In genomic region chr11:21289686-21290085, GRCh38 we compare ENCODE assay signal across 15 cellular contexts.
"Had no signal": no experiment of that assay in that cellular context is flagged by ENCODE, and none has a peak within 500 bp of the region (broad histone marks: within the 10 kb centered on the region; RNA-seq: fewer than 3 reads in every experiment).

No MANE protein-coding gene starts in this region.

- H3K27me3 Mint-ChIP-seq: natural killer cell treated with Interleukin-12 subunit alpha and Interleukin-12 subunit beta and Interleukin-15 and Interleukin-18, amount 100 ng/mL, for 72 hours; stimulated activated memory B cell treated with anti-CD40 and anti-IgM and Interleukin-4, amounts not matched to agents 10 μg/mL and 1 μg/mL and 100 μg/mL, for 72 hours; type B pancreatic cell had no signal

- H3K27ac Mint-ChIP-seq: activated naive CD4-positive, alpha-beta T cell treated with anti-CD3 and anti-CD28 coated beads for 36 hours; mesothelial cell of epicardium; natural killer cell treated with Interleukin-12 subunit alpha and Interleukin-12 subunit beta and Interleukin-15 and Interleukin-18, amount 100 ng/mL, for 72 hours; stimulated activated memory B cell treated with anti-CD40 and anti-IgM and Interleukin-4, amounts not matched to agents 10 μg/mL and 1 μg/mL and 100 μg/mL, for 72 hours; type B pancreatic cell had no signal

- H3K9me3 Mint-ChIP-seq: type B pancreatic cell had no signal

- DNase-seq: activated CD4-positive, alpha-beta T cell treated with anti-CD3 and anti-CD28 coated beads, Interleukin-2, amount 50 U/mL, for 1 hour; activated CD4-positive, CD25-positive, alpha-beta regulatory T cell treated with anti-CD3 and anti-CD28 coated beads, Interleukin-2, amount 50 U/mL, for 72 hours; activated CD8-positive, alpha-beta memory T cell treated with anti-CD3 and anti-CD28 coated beads, Interleukin-2, amount 50 U/mL, for 4 hours; activated naive CD4-positive, alpha-beta T cell treated with anti-CD3 and anti-CD28 coated beads for 36 hours; activated T-cell treated with anti-CD3 and anti-CD28 coated beads, Interleukin-2, amount 50 U/mL, for 4 hours; body of pancreas; caudate nucleus; foreskin fibroblast; stimulated activated CD4-positive, alpha-beta T cell treated with anti-CD3 and anti-CD28 coated beads, Interleukin-4, amount 100 ng/mL, for 24 hours; testis had no signal

- H3K4me3 Mint-ChIP-seq: activated naive CD4-positive, alpha-beta T cell treated with anti-CD3 and anti-CD28 coated beads for 36 hours; activated T-cell treated with anti-CD3 and anti-CD28 coated beads, Interleukin-2, amount 50 U/mL, for 4 hours; mesothelial cell of epicardium; natural killer cell treated with Interleukin-12 subunit alpha and Interleukin-12 subunit beta and Interleukin-15 and Interleukin-18, amount 100 ng/mL, for 72 hours; stimulated activated memory B cell treated with anti-CD40 and anti-IgM and Interleukin-4, amounts not matched to agents 10 μg/mL and 1 μg/mL and 100 μg/mL, for 72 hours; type B pancreatic cell had no signal

- H3K36me3 Mint-ChIP-seq: mesothelial cell of epicardium; natural killer cell treated with Interleukin-12 subunit alpha and Interleukin-12 subunit beta and Interleukin-15 and Interleukin-18, amount 100 ng/mL, for 72 hours; stimulated activated memory B cell treated with anti-CD40 and anti-IgM and Interleukin-4, amounts not matched to agents 10 μg/mL and 1 μg/mL and 100 μg/mL, for 72 hours; type B pancreatic cell had no signal

- ATAC-seq: activated T-cell treated with anti-CD3 and anti-CD28 coated beads, Interleukin-2, amount 50 U/mL, for 4 hours; body of pancreas; natural killer cell treated with Interleukin-12 subunit alpha and Interleukin-12 subunit beta and Interleukin-15 and Interleukin-18, amount 100 ng/mL, for 72 hours; sciatic nerve; stimulated activated memory B cell treated with anti-CD40 and anti-IgM and Interleukin-4, amounts not matched to agents 10 μg/mL and 1 μg/mL and 100 μg/mL, for 72 hours had no signal

- H3K4me1 Mint-ChIP-seq: mesothelial cell of epicardium; stimulated activated memory B cell treated with anti-CD40 and anti-IgM and Interleukin-4, amounts not matched to agents 10 μg/mL and 1 μg/mL and 100 μg/mL, for 72 hours had no signal
